ENCODE assay signal across 8 cellular contexts in genomic region chr11:100687032-100687629, GRCh38. TPM values are rescaled to one million over a fixed set of nuclear protein-coding genes. Genes with fewer than 3 reads are reported as not detected.
DNase-seq lines count a peak whose midpoint lies in the region; ATAC-seq and TF ChIP-seq lines count a peak whose summit lies in the region.

A gene with protein sequence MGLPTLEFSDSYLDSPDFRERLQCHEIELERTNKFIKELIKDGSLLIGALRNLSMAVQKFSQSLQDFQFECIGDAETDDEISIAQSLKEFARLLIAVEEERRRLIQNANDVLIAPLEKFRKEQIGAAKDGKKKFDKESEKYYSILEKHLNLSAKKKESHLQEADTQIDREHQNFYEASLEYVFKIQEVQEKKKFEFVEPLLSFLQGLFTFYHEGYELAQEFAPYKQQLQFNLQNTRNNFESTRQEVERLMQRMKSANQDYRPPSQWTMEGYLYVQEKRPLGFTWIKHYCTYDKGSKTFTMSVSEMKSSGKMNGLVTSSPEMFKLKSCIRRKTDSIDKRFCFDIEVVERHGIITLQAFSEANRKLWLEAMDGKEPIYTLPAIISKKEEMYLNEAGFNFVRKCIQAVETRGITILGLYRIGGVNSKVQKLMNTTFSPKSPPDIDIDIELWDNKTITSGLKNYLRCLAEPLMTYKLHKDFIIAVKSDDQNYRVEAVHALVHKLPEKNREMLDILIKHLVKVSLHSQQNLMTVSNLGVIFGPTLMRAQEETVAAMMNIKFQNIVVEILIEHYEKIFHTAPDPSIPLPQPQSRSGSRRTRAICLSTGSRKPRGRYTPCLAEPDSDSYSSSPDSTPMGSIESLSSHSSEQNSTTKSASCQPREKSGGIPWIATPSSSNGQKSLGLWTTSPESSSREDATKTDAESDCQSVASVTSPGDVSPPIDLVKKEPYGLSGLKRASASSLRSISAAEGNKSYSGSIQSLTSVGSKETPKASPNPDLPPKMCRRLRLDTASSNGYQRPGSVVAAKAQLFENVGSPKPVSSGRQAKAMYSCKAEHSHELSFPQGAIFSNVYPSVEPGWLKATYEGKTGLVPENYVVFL (plus strand): TSS chr11:100687288. CDS start chr11:100687679, 391 bp downstream.

- H3K27ac Mint-ChIP-seq in activated naive CD8-positive, alpha-beta T cell = no peak within 1 kb of the TSS
- H3K27ac Mint-ChIP-seq in osteocyte (ENCODE audit: unreplicated experiment) = peak within 1 kb of the TSS; percentile 90

- H3K36me3 ChIP-seq in A673 (ENCODE audit: insufficient read depth, low read length, poor library complexity, severe bottlenecking) = no peaks in the 10 kb centered on the region

- intact Hi-C loops in A673 (cut with micrococcal nuclease; ENCODE audit: unreplicated experiment) = no loop called here
- intact Hi-C loops in Right ventricle myocardium superior (cut with DNase I) = loop anchor here (10.0 kb wide), 1 partner anchor 102 kb away; no protein-coding TSS in a partner anchor

- no peaks in the 10 kb centered on the region for H3K9me3 Mint-ChIP-seq in activated naive CD8-positive, alpha-beta T cell (ENCODE audit: low read depth)
- no peaks in the 10 kb centered on the region for H3K9me3 Mint-ChIP-seq in osteocyte (ENCODE audit: unreplicated experiment)

- peak within 1 kb of the TSS; percentile 86 for H3K4me3 ChIP-seq in A673 (ENCODE audit: low read depth, low read length, poor library complexity, severe bottlenecking)

- ATAC-seq in HG02623 (IDR thresholded peaks at IDR 0.05; ENCODE audit: unreplicated experiment) (peak; percentile 78), Right ventricle myocardium superior (ENCODE audit: poor library complexity) (peak; percentile 86)

- peak within 1 kb of the TSS; percentile 83 for H3K4me3 Mint-ChIP-seq in activated naive CD8-positive, alpha-beta T cell
- peak within 1 kb of the TSS; percentile 97 for H3K4me3 Mint-ChIP-seq in osteocyte (ENCODE audit: unreplicated experiment)

- POLR2A ChIA-PET in A673 (lab: Charles Lee; ENCODE audit: low non-redundant PET) = interaction anchor here (0.6 to 0.7 kb wide), 2 partner anchors 130 to 191 kb away, joined by 3 to 4 read pairs; no protein-coding TSS in a partner anchor

- no peaks in the 10 kb centered on the region for H3K27me3 ChIP-seq in A673 (replicated peaks; ENCODE audit: insufficient read depth, low read depth, low read length, poor library complexity)

- CTCF ChIA-PET in A673 (lab: Charles Lee) = interaction anchor here (0.6 to 1.0 kb wide), 5 partner anchors 10 to 222 kb away, joined by 3 to 7 read pairs (median 6); no protein-coding TSS in a partner anchor

- peaks cover 23% of the 10 kb centered on the region for H3K27me3 Mint-ChIP-seq in activated naive CD8-positive, alpha-beta T cell
- no peaks in the 10 kb centered on the region for H3K27me3 Mint-ChIP-seq in osteocyte (ENCODE audit: unreplicated experiment)

- TF ChIP-seq CTCF in A673 (conservative IDR thresholded peaks at IDR 0.05; ENCODE audit: low read depth, low read length) (no peak), GM13976 (IDR thresholded peaks at IDR 0.05; ENCODE audit: borderline replicate concordance, control extremely low read depth, extremely low read depth, insufficient read depth, missing control alignments) (no peak), osteocyte (IDR thresholded peaks at IDR 0.05) (no peak)

- no peaks in the 10 kb centered on the region for H3K9me3 ChIP-seq in A673 (ENCODE audit: low read depth, low read length, poor library complexity, severe bottlenecking)

- BruUV-seq in A673 (replicated peaks; lab: Mats Ljungman, UMichigan) = no TSS peak

- no peaks in the 10 kb centered on the region for H3K36me3 Mint-ChIP-seq in activated naive CD8-positive, alpha-beta T cell
- H3K36me3 Mint-ChIP-seq in osteocyte (ENCODE audit: unreplicated experiment) = no peaks in the 10 kb centered on the region

- peaks cover 4% of the 10 kb centered on the region for H3K4me1 ChIP-seq in A673 (ENCODE audit: insufficient read depth, low read length, poor library complexity, severe bottlenecking)

- peaks cover 13% of the 10 kb centered on the region for H3K4me1 Mint-ChIP-seq in activated naive CD8-positive, alpha-beta T cell (ENCODE audit: low read depth)
- peaks cover 42% of the 10 kb centered on the region for H3K4me1 Mint-ChIP-seq in osteocyte (ENCODE audit: unreplicated experiment)

- DNase-seq in A673 (ENCODE audit: low spot score) (peak; percentile 71), GM13976 (ENCODE audit: low spot score) (peak; percentile 84), NCI-H1092 (lab: John Stamatoyannopoulos, UW) (peak; percentile 20), Right ventricle myocardium superior (peak; percentile 78), osteocyte (ENCODE audit: extremely low spot score, unreplicated experiment) (peak; percentile 85)
- DNase-seq in activated effector memory CD4-positive, alpha-beta T cell treated with anti-CD3 and anti-CD28 coated beads, Interleukin-2, amount 50 U/mL, for 16 hours = no peak

- in situ Hi-C loops in GM13976 (cut with MboI; ENCODE audit: low sequenced_read_pairs, unreplicated experiment) = loop anchor here (25.0 kb wide), 1 partner anchor 175 kb away; no protein-coding TSS in a partner anchor

- peak within 1 kb of the TSS; percentile 64 for H3K27ac ChIP-seq in A673 (ENCODE audit: low read depth, low read length, poor library complexity, severe bottlenecking)

RNA-seq across cellular contexts. Expression of the gene that starts here (rescaled TPM):
- total RNA-seq in A673 (2021) (8.0 and 8.3 TPM in 2 replicates), Right ventricle myocardium superior (7.2 TPM), osteocyte (12.7 and 14.2 TPM in 2 replicates)
